8 cellular contexts compared by ENCODE assay signal in genomic region chr10:28677889-28678686, GRCh38. TPM values are rescaled to one million over a fixed set of nuclear protein-coding genes. Genes with fewer than 3 reads are reported as not detected.
DNase-seq lines count a peak whose midpoint lies in the region; ATAC-seq, FAIRE-seq and TF ChIP-seq lines count a peak whose summit lies in the region.

No MANE protein-coding gene starts in this region.

- dilution Hi-C loops in endothelial cell of umbilical vein (cut with MboI; ENCODE audit: extremely low pct_ligation_motif_present, low sequenced_read_pairs), result no loop called here

- H3K27me3 ChIP-seq in DOHH2 (ENCODE audit: control insufficient read depth, low read length) (peaks cover 51% of the 10 kb centered on the region), endothelial cell of umbilical vein (ENCODE audit: control insufficient read depth in 2 of 2, insufficient read depth in 2 of 2, low read length in 2 of 2) (peaks cover 17 to 30% of the 10 kb centered on the region in 2 experiments)

- 0 out of 2 replicates have a peak, but pooled peaks cover 7% of the 10 kb centered on the region for H3F3A ChIP-seq in DOHH2 (ENCODE audit: control insufficient read depth, insufficient read depth)

- H3K36me3 Mint-ChIP-seq in activated CD4-positive, alpha-beta memory T cell treated with anti-CD3 and anti-CD28 coated beads, Interleukin-2, amount 10 ng/mL, durations not matched to agents 7 days and 5 days (ENCODE audit: low read depth), result no peaks in the 10 kb centered on the region
- H3K36me3 Mint-ChIP-seq in type B pancreatic cell, result peaks cover 23% of the 10 kb centered on the region

- peak; percentile 24 for DNase-seq in activated CD4-positive, alpha-beta memory T cell treated with anti-CD3 and anti-CD28 coated beads, Interleukin-2, amount 10 ng/mL, durations not matched to agents 7 days and 5 days
- peak; percentile 59 for DNase-seq in endothelial cell of umbilical vein (ENCODE audit: low read depth, low spot score)
- DNase-seq in mucosa of gallbladder (ENCODE audit: low spot score), result peak; percentile 22
- peak; percentile 72 for DNase-seq in type B pancreatic cell (ENCODE audit: extremely low spot score, unreplicated experiment)
- DNase-seq in NCI-H2171 (lab: John Stamatoyannopoulos, UW), result no peak
- DNase-seq in AML-193 (lab: John Stamatoyannopoulos, UW), result no peak

- H3K9me3 ChIP-seq in DOHH2 (ENCODE audit: control insufficient read depth, insufficient read depth, low read length) (no peaks in the 10 kb centered on the region), endothelial cell of umbilical vein (replicated peaks; ENCODE audit: control insufficient read depth, insufficient read depth, low read length) (no peaks in the 10 kb centered on the region)

- peaks cover 11% of the 10 kb centered on the region; the same call in 1 of the 2 replicates for H3K79me2 ChIP-seq in DOHH2 (ENCODE audit: control insufficient read depth, low read length)
- no peaks in the 10 kb centered on the region for H3K79me2 ChIP-seq in endothelial cell of umbilical vein (ENCODE audit: control insufficient read depth, insufficient read depth, low read length)

- H3K9ac ChIP-seq in endothelial cell of umbilical vein (replicated peaks; ENCODE audit: extremely low read depth, insufficient read depth, low read length), result peak overlapping the region; percentile 68

- no peak overlapping the region for H3K27ac Mint-ChIP-seq in activated CD4-positive, alpha-beta memory T cell treated with anti-CD3 and anti-CD28 coated beads, Interleukin-2, amount 10 ng/mL, durations not matched to agents 7 days and 5 days
- H3K27ac Mint-ChIP-seq in type B pancreatic cell, result peak overlapping the region; percentile 81

- CTCF ChIA-PET in activated CD4-positive, alpha-beta memory T cell treated with anti-CD3 and anti-CD28 coated beads, Interleukin-2, amount 10 ng/mL, durations not matched to agents 7 days and 5 days (lab: Charles Lee), result interaction anchor here (0.6 to 1.9 kb wide), 6 partner anchors 10 to 627 kb away, joined by 3 to 7 read pairs (median 4); no protein-coding TSS in a partner anchor
- CTCF ChIA-PET in endothelial cell of umbilical vein (lab: Charles Lee), result interaction anchor here (0.6 to 10.3 kb wide), 15 partner anchors 8 to 441 kb away, joined by 3 to 94 read pairs (median 4); no protein-coding TSS in a partner anchor

- H3K36me3 ChIP-seq in DOHH2 (ENCODE audit: control insufficient read depth, low read length) (peaks cover 8% of the 10 kb centered on the region), endothelial cell of umbilical vein (ENCODE audit: control insufficient read depth in 2 of 2, extremely low read depth in 1 of 2, insufficient read depth in 2 of 2, low read length in 2 of 2) (no peaks in the 10 kb centered on the region)

- H3K4me1 ChIP-seq in DOHH2 (ENCODE audit: control insufficient read depth, low read length) (peaks cover 36% of the 10 kb centered on the region), endothelial cell of umbilical vein (ENCODE audit: control insufficient read depth, extremely low read depth, insufficient read depth, low read length) (peaks cover 32% of the 10 kb centered on the region)

- no TSS peak for BruUV-seq in endothelial cell of umbilical vein (replicated peaks; lab: Mats Ljungman, UMichigan)

- no peaks in the 10 kb centered on the region for H3K9me3 Mint-ChIP-seq in activated CD4-positive, alpha-beta memory T cell treated with anti-CD3 and anti-CD28 coated beads, Interleukin-2, amount 10 ng/mL, durations not matched to agents 7 days and 5 days
- H3K9me3 Mint-ChIP-seq in type B pancreatic cell, result no peaks in the 10 kb centered on the region

- H3K4me3 ChIP-seq in DOHH2 (ENCODE audit: low read length) (peak overlapping the region; percentile 93), endothelial cell of umbilical vein (replicated peaks in 1 of 3; ENCODE audit: insufficient read depth in 1 of 3, low read depth in 1 of 3, low read length in 3 of 3) (peak overlapping the region; percentile 30 to 78 (median 64))

- FAIRE-seq in endothelial cell of umbilical vein (lab: Jason Lieb, UNC), result no peak

- no peaks in the 10 kb centered on the region for H3K9me1 ChIP-seq in endothelial cell of umbilical vein (replicated peaks; ENCODE audit: control insufficient read depth, extremely low read depth, insufficient read depth, low read length)

- ATAC-seq in HG03354 (IDR thresholded peaks at IDR 0.05; ENCODE audit: poor library complexity, severe bottlenecking, unreplicated experiment), result peak; percentile 12

- TF ChIP-seq CTCF in DOHH2 (IDR thresholded peaks at IDR 0.05; ENCODE audit: low read depth, low read length, poor library complexity, severe bottlenecking) (no peak), endothelial cell of umbilical vein (IDR thresholded peaks at IDR 0.05; ENCODE audit: extremely low read depth in 1 of 2, insufficient read depth in 1 of 2, low read depth in 1 of 2, low read length in 2 of 2) (no peak), type B pancreatic cell (conservative IDR thresholded peaks at IDR 0.05) (no peak)

- H4K20me1 ChIP-seq in DOHH2 (ENCODE audit: control insufficient read depth, insufficient read depth, low read depth, low read length) (peaks cover 4% of the 10 kb centered on the region; the same call in 1 of the 2 replicates), endothelial cell of umbilical vein (replicated peaks; ENCODE audit: control insufficient read depth, extremely low read depth, insufficient read depth, low read length) (no peaks in the 10 kb centered on the region)

- peaks cover 68% of the 10 kb centered on the region for H3K27me3 Mint-ChIP-seq in activated CD4-positive, alpha-beta memory T cell treated with anti-CD3 and anti-CD28 coated beads, Interleukin-2, amount 10 ng/mL, durations not matched to agents 7 days and 5 days
- peaks cover 22% of the 10 kb centered on the region for H3K27me3 Mint-ChIP-seq in type B pancreatic cell

- peak overlapping the region; percentile 95 for H3K4me2 ChIP-seq in DOHH2 (ENCODE audit: low read length)
- peak overlapping the region; percentile 83 for H3K4me2 ChIP-seq in endothelial cell of umbilical vein (ENCODE audit: insufficient read depth, low read length)

- H3K9me2 ChIP-seq in DOHH2 (replicated peaks; ENCODE audit: control insufficient read depth, low read length), result no peaks in the 10 kb centered on the region

- H3K4me1 Mint-ChIP-seq in activated CD4-positive, alpha-beta memory T cell treated with anti-CD3 and anti-CD28 coated beads, Interleukin-2, amount 10 ng/mL, durations not matched to agents 7 days and 5 days, result peaks cover 20% of the 10 kb centered on the region
- H3K4me1 Mint-ChIP-seq in type B pancreatic cell (ENCODE audit: unreplicated experiment), result peaks cover 40% of the 10 kb centered on the region

- peak overlapping the region; percentile 61 for H3K4me3 Mint-ChIP-seq in activated CD4-positive, alpha-beta memory T cell treated with anti-CD3 and anti-CD28 coated beads, Interleukin-2, amount 10 ng/mL, durations not matched to agents 7 days and 5 days
- peak overlapping the region; percentile 94 for H3K4me3 Mint-ChIP-seq in type B pancreatic cell

- H2AFZ ChIP-seq in endothelial cell of umbilical vein (ENCODE audit: low read depth, low read length), result peak overlapping the region; percentile 63

- intact Hi-C loops in endothelial cell of umbilical vein (cut with micrococcal nuclease), result loop anchor here (1.0 to 5.0 kb wide), 6 partner anchors 41 to 626 kb away; partner anchors contain the start of gene WAC

- POLR2A ChIA-PET in activated CD4-positive, alpha-beta memory T cell treated with anti-CD3 and anti-CD28 coated beads, Interleukin-2, amount 10 ng/mL, durations not matched to agents 7 days and 5 days (lab: Charles Lee), result interaction anchor here (1.0 to 1.5 kb wide), 3 partner anchors 92 to 146 kb away, joined by 3 to 6 read pairs (median 3); partner anchors contain the start of gene WAC
- POLR2A ChIA-PET in endothelial cell of umbilical vein (lab: Charles Lee), result interaction anchor here (0.9 to 1.0 kb wide), 2 partner anchors 8 to 9 kb away, joined by 3 read pairs; no protein-coding TSS in a partner anchor

- no peak for TF ChIP-seq POLR2A in endothelial cell of umbilical vein (IDR thresholded peaks at IDR 0.05; ENCODE audit: low read depth, low read length)

- H3K27ac ChIP-seq in DOHH2 (ENCODE audit: low read depth, low read length) (no peak overlapping the region), endothelial cell of umbilical vein (ENCODE audit: insufficient read depth, low read depth, low read length) (no peak overlapping the region)

TF ChIP-seq in endothelial cell of umbilical vein, 7 proteins besides CTCF, POLR2A, EP300 and RAD21:
- TF ChIP-seq POLR2AphosphoS5 (IDR thresholded peaks at IDR 0.05; ENCODE audit: insufficient read depth, low read depth, low read length), result no peak
- TF ChIP-seq FOS (IDR thresholded peaks at IDR 0.05; ENCODE audit: borderline replicate concordance, insufficient read depth, low read length), result no peak
- no peak for TF ChIP-seq EZH2 (IDR thresholded peaks at IDR 0.05; ENCODE audit: borderline replicate concordance, low read depth, low read length, severe bottlenecking)
TF ChIP-seq in endothelial cell of umbilical vein: peak in this region for 0.

RNA-seq across cellular contexts. Expression of gene BAMBI, which starts 0.8 kb away (rescaled TPM):
- under 1 TPM; 0.20 to 0.23 TPM for total RNA-seq in activated CD4-positive, alpha-beta memory T cell treated with anti-CD3 and anti-CD28 coated beads, Interleukin-2, amount 10 ng/mL, durations not matched to agents 7 days and 5 days
- total RNA-seq in endothelial cell of umbilical vein, result 3.2 and 4.3 TPM in 2 replicates
- polyA plus RNA-seq in endothelial cell of umbilical vein, result 3.2 TPM in 2 replicates
- polyA plus RNA-seq in endothelial cell of umbilical vein (2011; cell fraction: cytosol; rRNA removed), result 3.0 and 3.3 TPM in 2 replicates
- polyA plus RNA-seq in endothelial cell of umbilical vein (2011; cell fraction: nucleus; rRNA removed), result 2.4 and 3.6 TPM in 2 replicates
- 4.3 and 5.5 TPM in 2 replicates for polyA plus RNA-seq in endothelial cell of umbilical vein (2012)
- polyA minus RNA-seq in endothelial cell of umbilical vein, result 2.6 TPM in 2 replicates
- polyA minus RNA-seq in endothelial cell of umbilical vein (2011; cell fraction: cytosol; rRNA and poly(A)+ RNA removed), result 1.0 TPM
- 0.87 and 1.1 TPM in 2 replicates for polyA minus RNA-seq in endothelial cell of umbilical vein (2011; cell fraction: nucleus; rRNA and poly(A)+ RNA removed)
- 19.4 TPM for total RNA-seq in mucosa of gallbladder
- total RNA-seq in type B pancreatic cell (ENCODE audit: low replicate concordance), result 36.9 and 57.3 TPM in 2 replicates

Comparison
In these comparisons a context has a peak if more than half of its experiments do, and no peak if none do; other contexts are left out.
1. DNase-seq: peak in activated CD4-positive, alpha-beta memory T cell treated with anti-CD3 and anti-CD28 coated beads, Interleukin-2, amount 10 ng/mL, durations not matched to agents 7 days and 5 days (single experiment), endothelial cell of umbilical vein (single experiment), mucosa of gallbladder (single experiment) and type B pancreatic cell (single experiment); none in NCI-H2171 (single experiment) and AML-193 (0 of 2).